In genomic region chr9:130834371-130835311, GRCh38 we compare ENCODE assay signal across 7 cellular contexts. TPM values are rescaled to one million over a fixed set of nuclear protein-coding genes. Genes with fewer than 3 reads are reported as not detected.
DNase-seq lines count a peak whose midpoint lies in the region; ATAC-seq, FAIRE-seq and TF ChIP-seq lines count a peak whose summit lies in the region.

Gene ABL1, plus strand, starts transcription at chr9:130835254. Its CDS starts 193 bp downstream, at chr9:130835447.

- peak within 1 kb of the TSS; percentile 99 for H3K4me3 Mint-ChIP-seq in central memory CD8-positive, alpha-beta T cell

- H3K9ac ChIP-seq in kidney (ENCODE audit: low read length in 2 of 2) = peak within 1 kb of the TSS; percentile 37 to 81

- no peak for FAIRE-seq in kidney (lab: Jason Lieb, UNC)

- H3K4me3 ChIP-seq in kidney (ENCODE audit: low read length in 2 of 2) = peak within 1 kb of the TSS; percentile 72 to 81

- H3K9me3 Mint-ChIP-seq in central memory CD8-positive, alpha-beta T cell = no peaks in the 10 kb centered on the region

- peak within 1 kb of the TSS; percentile 100 for H3K27ac Mint-ChIP-seq in central memory CD8-positive, alpha-beta T cell (ENCODE audit: low read depth)

- H3K27me3 Mint-ChIP-seq in central memory CD8-positive, alpha-beta T cell = no peaks in the 10 kb centered on the region

- peaks cover 13% of the 10 kb centered on the region for H3K36me3 Mint-ChIP-seq in central memory CD8-positive, alpha-beta T cell (ENCODE audit: insufficient read depth)

- no peak for TF ChIP-seq CTCF in kidney (IDR thresholded peaks at IDR 0.05; ENCODE audit: borderline replicate concordance, extremely low read depth, insufficient read depth)

- peak; percentile 77 for TF ChIP-seq POLR2A in GM18505 (IDR thresholded peaks at IDR 0.05; ENCODE audit: borderline replicate concordance, extremely low read depth, insufficient read depth, insufficient read length)

- H3K9me3 ChIP-seq in kidney (ENCODE audit: control insufficient read depth in 1 of 2, low read length in 2 of 2) = no peaks in the 10 kb centered on the region

- peak within 1 kb of the TSS; percentile 86 for H3K27ac ChIP-seq in kidney (ENCODE audit: low read depth in 2 of 2, low read length in 2 of 2)

- intact Hi-C loops in kidney (cut with DNase I) = no loop called here

- DNase-seq in NCI-H2171 (lab: John Stamatoyannopoulos, UW) (peak; percentile 80), kidney (peak; percentile 89)
- DNase-seq in central memory CD8-positive, alpha-beta T cell (ENCODE audit: low spot score in 2 of 2) = peak; percentile 55 to 83
- DNase-seq in stimulated activated CD4-positive, alpha-beta T cell treated with anti-CD3 and anti-CD28 coated beads, Interleukin-1b, Interleukin-23, amount 100 ng/mL, for 24 hours (ENCODE audit: low read depth in 4 of 4, low spot score in 1 of 4) = peak in 3 of 4 experiments; percentile 18 to 71 (median 37)

- ATAC-seq in GM18505 (IDR thresholded peaks at IDR 0.05; ENCODE audit: unreplicated experiment) (peak; percentile 57), HG02981 (IDR thresholded peaks at IDR 0.05; ENCODE audit: unreplicated experiment) (peak; percentile 70)
- ATAC-seq in activated CD4-positive, CD25-positive, alpha-beta regulatory T cell treated with anti-CD3 and anti-CD28 coated beads, Interleukin-2, amount 50 U/mL, for 24 hours = peak; percentile 90
- ATAC-seq in central memory CD8-positive, alpha-beta T cell (replicated peaks; ENCODE audit: extremely low read depth, poor library complexity, severe bottlenecking) = peak; percentile 93

- peaks cover 15 to 24% of the 10 kb centered on the region in 2 donors for H3K4me1 ChIP-seq in kidney (ENCODE audit: control insufficient read depth in 1 of 2, insufficient read depth in 1 of 2, low read depth in 1 of 2, low read length in 2 of 2)

- no peaks in the 10 kb centered on the region for H3K36me3 ChIP-seq in kidney (ENCODE audit: control insufficient read depth in 1 of 2, insufficient read depth in 2 of 2, low read length in 2 of 2)

- H3K4me1 Mint-ChIP-seq in central memory CD8-positive, alpha-beta T cell = peaks cover 51% of the 10 kb centered on the region

RNA-seq across cellular contexts. Expression of gene ABL1, which starts in this region (rescaled TPM):
- 63.6 TPM for total RNA-seq in kidney
- polyA plus RNA-seq in kidney (ENCODE audit: insufficient read depth, low read depth, low replicate concordance) = 15.0 TPM

Comparison
In these comparisons a context has a peak if more than half of its experiments do, and no peak if none do; other contexts are left out.
1. Peak in every context shown above with its lines: DNase-seq, ATAC-seq, H3K4me3 ChIP-seq and H3K27ac ChIP-seq.
2. DNase-seq: peak in every context shown above with its lines; median percentile 89 in kidney; 80 in NCI-H2171; 69 in central memory CD8-positive, alpha-beta T cell; 37 in stimulated activated CD4-positive, alpha-beta T cell treated with anti-CD3 and anti-CD28 coated beads, Interleukin-1b, Interleukin-23, amount 100 ng/mL, for 24 hours.